Comparison of ENCODE assay signal across 14 cellular contexts in the genomic region with DNA sequence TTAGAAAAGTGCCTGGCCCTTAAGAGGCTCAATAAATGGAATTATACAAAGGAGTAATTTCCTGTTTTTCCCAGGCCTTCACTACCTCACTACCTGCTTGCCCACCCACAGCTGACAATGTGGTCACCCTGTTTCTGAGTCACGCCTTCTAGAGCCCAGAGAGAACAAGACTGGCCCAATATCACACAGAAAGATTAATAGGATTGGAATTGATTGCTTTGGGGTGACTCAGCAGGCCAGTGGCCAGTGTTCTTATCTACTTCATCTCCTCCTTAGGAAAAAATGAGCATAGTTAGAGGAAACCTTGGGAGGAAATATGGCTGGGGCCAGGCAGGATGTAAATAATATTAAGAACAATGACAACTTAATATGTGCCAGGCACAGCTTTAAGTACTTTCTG. TPM values are rescaled to one million over a fixed set of nuclear protein-coding genes. Genes with fewer than 3 reads are reported as not detected.
A peak's percentile ranks its signal among the peaks of the same experiment; 100 is the strongest.
DNase-seq lines count a peak whose midpoint lies in the region; ATAC-seq, FAIRE-seq and TF ChIP-seq lines count a peak whose summit lies in the region.
"Had no signal": no experiment of that assay in that cellular context is flagged by ENCODE, and none has a peak within 500 bp of the region (broad histone marks: within the 10 kb centered on the region; RNA-seq: fewer than 3 reads in every experiment).

No MANE protein-coding gene starts in this region.

- POLR2A ChIA-PET in PC-3 (lab: Charles Lee; ENCODE audit: unreplicated experiment), result no interaction called here

- H3K27me3 ChIP-seq in PC-3 (ENCODE audit: low read length), result no peaks in the 10 kb centered on the region
- no peaks in the 10 kb centered on the region for H3K27me3 ChIP-seq in bronchial epithelial cell (ENCODE audit: control insufficient read depth, insufficient read depth, low read length)

- no peak for TF ChIP-seq CTCF in PC-3 (conservative IDR thresholded peaks at IDR 0.05; ENCODE audit: low read depth, low read length)
- TF ChIP-seq CTCF in bronchial epithelial cell (IDR thresholded peaks at IDR 0.05; ENCODE audit: insufficient read depth, low read length, severe bottlenecking), result no peak

- FAIRE-seq in bronchial epithelial cell (lab: Jason Lieb, UNC), result no peak
- FAIRE-seq: pancreas had no signal

- peak overlapping the region; percentile 91 for H3K27ac ChIP-seq in PC-3 (ENCODE audit: low read length)
- H3K27ac ChIP-seq: pancreas had no signal

- H3K4me1 ChIP-seq in PC-3 (ENCODE audit: insufficient read depth, low read length), result peaks cover 32% of the 10 kb centered on the region
- H3K4me1 ChIP-seq: pancreas had no signal

- peak overlapping the region; percentile 54 for H3K9ac ChIP-seq in PC-3 (ENCODE audit: low read length)

- H3K9me3 ChIP-seq in PC-3 (ENCODE audit: low read length), result no peaks in the 10 kb centered on the region
- H3K9me3 ChIP-seq: pancreas had no signal

- peak overlapping the region; percentile 49; the same call in 1 of the 2 replicates for H2AFZ ChIP-seq in PC-3 (ENCODE audit: low read length)
- H2AFZ ChIP-seq: GM23338 had no signal

- H3F3A ChIP-seq in PC-3 (ENCODE audit: low read length, unreplicated experiment), result no peaks in the 10 kb centered on the region

- intact Hi-C loops in PC-3 (cut with micrococcal nuclease) (loop anchor here (5.0 kb wide), 1 partner anchor 455 kb away; the partner anchor contains the start of genes COX7B and MAGT1), left colon (cut with DNase I, micrococcal nuclease) (no loop called here)

- no peaks in the 10 kb centered on the region for H3K36me3 ChIP-seq in PC-3 (ENCODE audit: low read depth, low read length)
- H3K36me3 ChIP-seq in bronchial epithelial cell (ENCODE audit: control insufficient read depth, insufficient read depth, low read length), result no peaks in the 10 kb centered on the region
- H3K36me3 ChIP-seq: pancreas had no signal

- no TSS peak for BruUV-seq in PC-3 (replicated peaks; lab: Mats Ljungman, UMichigan)

- peak overlapping the region; percentile 43 for H3K4me2 ChIP-seq in PC-3 (ENCODE audit: low read length)
- H3K4me2 ChIP-seq: GM23338 had no signal

- CTCF ChIA-PET in PC-3 (lab: Charles Lee), result no interaction called here

- ATAC-seq in PC-3 (peak; percentile 95), HG03439 (IDR thresholded peaks at IDR 0.05; ENCODE audit: unreplicated experiment) (no peak), left colon (no peak)
- ATAC-seq: GM23338 had no signal

- DNase-seq in EH (ENCODE audit: low read depth) (peak; percentile 90), PC-3 (peak; percentile 92), bronchial epithelial cell (ENCODE audit: low read depth) (peak; percentile 89), non-pigmented ciliary epithelial cell (ENCODE audit: low read depth) (peak; percentile 77), superior temporal gyrus (ENCODE audit: extremely low spot score) (no peak), NCI-H1417 (lab: John Stamatoyannopoulos, UW) (no peak), left colon (no peak)
- DNase-seq: activated CD4-positive, alpha-beta T cell treated with anti-CD3 and anti-CD28 coated beads for 4 hours; NCI-H2227 treated with DMSO at 0.1 percent for 48 hours; pancreas; Right ventricle myocardium superior; stimulated activated CD4-positive, alpha-beta T cell treated with anti-CD3 and anti-CD28 coated beads, Interleukin-2, amount 100 ng/mL, for 24 hours had no signal

- no peaks in the 10 kb centered on the region for H4K20me1 ChIP-seq in PC-3 (ENCODE audit: low read length)

- no peaks in the 10 kb centered on the region for H3K79me2 ChIP-seq in PC-3 (ENCODE audit: low read length)

- no peaks in the 10 kb centered on the region for H3K9me2 ChIP-seq in PC-3 (replicated peaks; ENCODE audit: low read length)

- H3K4me3 ChIP-seq in PC-3 (ENCODE audit: low read length), result no peak overlapping the region
- no peak overlapping the region for H3K4me3 ChIP-seq in bronchial epithelial cell (ENCODE audit: low read depth, low read length)
- H3K4me3 ChIP-seq: GM23338, pancreas had no signal

RNA-seq across cellular contexts. Expression of gene FGF16, which starts 4.5 kb away (rescaled TPM):
- not detected in 2 replicates for total RNA-seq in PC-3 (2014; rRNA removed)
- total RNA-seq in bronchial epithelial cell, result not detected in 2 replicates
- total RNA-seq in left colon, result not detected
- total RNA-seq: pancreas, Right ventricle myocardium superior had no signal

Comparison
In these comparisons a context has a peak if more than half of its experiments do, and no peak if none do; other contexts are left out.
1. DNase-seq: peak in EH (single experiment), PC-3 (single experiment), bronchial epithelial cell (single experiment) and non-pigmented ciliary epithelial cell (single experiment); none in superior temporal gyrus (single experiment), NCI-H1417 (0 of 3) and left colon (0 of 2).